In genomic region chr7:43646603-43647313, GRCh38 we compare ENCODE assay signal across 8 cellular contexts.
DNase-seq lines count a peak whose midpoint lies in the region; ATAC-seq and TF ChIP-seq lines count a peak whose summit lies in the region.

No MANE protein-coding gene starts in this region.

- peak overlapping the region; percentile 99 for H3K27ac ChIP-seq in RWPE2 (ENCODE audit: poor library complexity, severe bottlenecking)

- no peaks in the 10 kb centered on the region for H3K9me3 ChIP-seq in RWPE2 (ENCODE audit: severe bottlenecking)

- ATAC-seq in RWPE2 (ENCODE audit: low read depth) (no peak), GM19023 (IDR thresholded peaks at IDR 0.05; ENCODE audit: unreplicated experiment) (no peak), HG03571 (IDR thresholded peaks at IDR 0.05; ENCODE audit: unreplicated experiment) (no peak)

- DNase-seq in GM04504 (ENCODE audit: low read depth) (peak; percentile 68), RWPE2 (ENCODE audit: low spot score) (no peak), fibroblast of peridontal ligament (ENCODE audit: extremely low read depth) (peak; percentile 50), pons (ENCODE audit: low spot score) (peak; percentile 76), HuH-7.5 (ENCODE audit: low spot score) (no peak), NCI-H446 (lab: John Stamatoyannopoulos, UW) (no peak)

- H3K27me3 ChIP-seq in RWPE2 (ENCODE audit: insufficient read depth, poor library complexity, severe bottlenecking): no peaks in the 10 kb centered on the region

- peaks cover 51% of the 10 kb centered on the region for H3K36me3 ChIP-seq in RWPE2 (ENCODE audit: low read depth)

- no peak overlapping the region for H3K4me3 ChIP-seq in RWPE2 (ENCODE audit: severe bottlenecking)

- peaks cover 53% of the 10 kb centered on the region for H3K4me1 ChIP-seq in RWPE2 (ENCODE audit: insufficient read depth, poor library complexity, severe bottlenecking)

- no peak for TF ChIP-seq CTCF in RWPE2 (IDR thresholded peaks at IDR 0.05; ENCODE audit: poor library complexity, severe bottlenecking)

Comparison
In these comparisons a context has a peak if more than half of its experiments do, and no peak if none do; other contexts are left out.
1. DNase-seq: peak in GM04504 (single experiment), fibroblast of peridontal ligament (single experiment) and pons (single experiment); none in RWPE2 (single experiment), HuH-7.5 (single experiment) and NCI-H446 (0 of 2).